In the genomic region with DNA sequence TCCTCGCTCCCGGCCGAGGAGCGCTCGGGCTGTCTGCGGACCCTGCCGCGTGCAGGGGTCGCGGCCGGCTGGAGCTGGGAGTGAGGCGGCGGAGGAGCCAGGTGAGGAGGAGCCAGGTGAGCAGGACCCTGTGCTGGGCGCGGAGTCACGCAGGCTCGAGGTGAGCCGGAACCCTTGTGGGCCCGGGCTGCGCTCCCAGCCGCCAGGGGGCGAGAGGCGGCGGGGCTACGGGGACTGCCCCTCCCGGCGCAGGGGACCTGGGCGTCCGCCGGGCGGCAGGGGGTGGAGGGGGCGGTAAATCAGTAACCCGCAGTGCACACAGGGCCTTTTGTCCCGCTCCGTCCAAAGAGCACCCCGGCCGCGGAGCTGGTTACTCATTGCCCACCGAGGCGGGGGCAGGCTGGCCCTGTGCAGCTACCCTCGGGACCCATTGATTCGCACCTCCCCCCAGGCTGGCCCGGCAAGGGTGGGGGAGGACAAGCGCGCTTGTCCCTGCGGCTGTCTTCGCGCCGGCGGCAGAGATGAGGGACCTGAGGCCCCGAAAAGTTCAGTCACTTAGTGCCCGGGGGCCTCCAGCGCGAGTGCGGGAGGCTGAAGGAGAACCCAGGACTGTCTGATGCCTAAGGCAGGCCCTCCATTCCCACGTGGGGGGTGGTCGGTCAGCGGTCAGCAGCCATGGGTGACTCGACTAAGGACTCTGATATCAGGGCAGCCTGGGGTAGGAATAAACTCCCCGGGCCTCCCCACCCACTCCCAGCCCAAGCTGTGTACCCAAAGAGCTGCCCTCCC, we compare ENCODE assay signal across 8 cellular contexts. TPM values are rescaled to one million over a fixed set of nuclear protein-coding genes. Genes with fewer than 3 reads are reported as not detected.
DNase-seq lines count a peak whose midpoint lies in the region; TF ChIP-seq lines count a peak whose summit lies in the region.

No MANE protein-coding gene starts in this region.

- TF ChIP-seq POLR2A in erythroblast (IDR thresholded peaks at IDR 0.05; ENCODE audit: low read length), result no peak

- H3K9ac ChIP-seq in neuronal stem cell (ENCODE audit: low read depth, low read length, poor library complexity), result peak overlapping the region; percentile 93

- no peak overlapping the region for H4K8ac ChIP-seq in neuronal stem cell (ENCODE audit: low read depth, low read length)

- no peak overlapping the region for H3K4ac ChIP-seq in neuronal stem cell (ENCODE audit: low read length)

- H2BK12ac ChIP-seq in neuronal stem cell (ENCODE audit: low read length), result peak overlapping the region; percentile 16

- H3K27me3 ChIP-seq in neuronal stem cell (ENCODE audit: control insufficient read depth in 3 of 3, insufficient read depth in 3 of 3, low read depth in 1 of 3, low read length in 3 of 3) (peaks cover 0 to 60% (median 6%) of the 10 kb centered on the region in 3 experiments), thymus (ENCODE audit: control insufficient read depth, insufficient read depth) (peaks cover 9% of the 10 kb centered on the region)

- H3K14ac ChIP-seq in neuronal stem cell (ENCODE audit: low read length), result peak overlapping the region; percentile 90

- peak overlapping the region; percentile 85 for H2AFZ ChIP-seq in neuronal stem cell (ENCODE audit: low read length)

- DNase-seq in HCEC 1CT, result peak; percentile 39
- DNase-seq in NCI-H2196 (lab: John Stamatoyannopoulos, UW; ENCODE audit: unreplicated experiment), result peak; percentile 68
- DNase-seq in activated CD8-positive, alpha-beta memory T cell treated with anti-CD3 and anti-CD28 coated beads for 1 hour (ENCODE audit: extremely low read depth in 1 of 2, low read depth in 1 of 2), result peak; percentile 24 to 48
- peak; percentile 67 to 72 for DNase-seq in erythroblast (lab: John Stamatoyannopoulos, UW)
- DNase-seq in neuronal stem cell (ENCODE audit: low spot score), result peak; percentile 36
- no peak for DNase-seq in islet precursor cell

- H3K27ac ChIP-seq in neuronal stem cell (replicated peaks; ENCODE audit: low read length) (no peak overlapping the region), thymus (ENCODE audit: low read depth) (no peak overlapping the region)

- no peak overlapping the region for H2BK5ac ChIP-seq in neuronal stem cell (ENCODE audit: low read length)

- peak overlapping the region; percentile 74 for H2BK120ac ChIP-seq in neuronal stem cell (ENCODE audit: low read depth, low read length)

- peak; percentile 71 for TF ChIP-seq CTCF in GM12873 (IDR thresholded peaks at IDR 0.05; ENCODE audit: insufficient read depth, low read depth, low read length, missing control alignments)

- H2BK15ac ChIP-seq in neuronal stem cell (ENCODE audit: low read length), result no peak overlapping the region

- H3K79me1 ChIP-seq in neuronal stem cell (ENCODE audit: low read depth, low read length), result peaks cover 2% of the 10 kb centered on the region

- no CpG with 5 or more reads among the region's 60 CpGs for WGBS in neuronal stem cell (ENCODE audit: extremely low coverage in 2 of 2, insufficient read length in 2 of 2, insufficient replicate concordance in 1 of 2), 2 donors
- WGBS in thymus, result 5% methylated on average over 60 of the region's 60 CpGs

- H2AK5ac ChIP-seq in neuronal stem cell (ENCODE audit: low read depth, low read length), result peak overlapping the region; percentile 95

- peaks cover 4 to 16% of the 10 kb centered on the region in 2 donors for H3K4me1 ChIP-seq in neuronal stem cell (ENCODE audit: control insufficient read depth in 2 of 2, insufficient read depth in 1 of 2, low read depth in 1 of 2, low read length in 2 of 2)
- H3K4me1 ChIP-seq in thymus (ENCODE audit: control insufficient read depth, insufficient read depth, low read length), result peaks cover 10% of the 10 kb centered on the region

- peak overlapping the region; percentile 99 for H3K23ac ChIP-seq in neuronal stem cell (ENCODE audit: low read depth, low read length, poor library complexity)

- peak overlapping the region; percentile 67 for H3K4me2 ChIP-seq in neuronal stem cell (ENCODE audit: insufficient read depth, low read length, poor library complexity, severe bottlenecking)

- peaks cover 0 to 10% of the 10 kb centered on the region in 2 donors for H3K36me3 ChIP-seq in neuronal stem cell (replicated peaks in 1 of 2; ENCODE audit: control insufficient read depth in 2 of 2, insufficient read depth in 2 of 2, low read length in 2 of 2)
- no peaks in the 10 kb centered on the region for H3K36me3 ChIP-seq in thymus (ENCODE audit: control insufficient read depth, insufficient read depth)

- H3K9me3 ChIP-seq in neuronal stem cell (replicated peaks in 1 of 2; ENCODE audit: control insufficient read depth in 2 of 2, insufficient read depth in 1 of 2, low read depth in 1 of 2, low read length in 2 of 2) (no peaks in the 10 kb centered on the region), thymus (ENCODE audit: control insufficient read depth) (no peaks in the 10 kb centered on the region)

- peak overlapping the region in 1 of 2 donors; percentile 88 for H3K4me3 ChIP-seq in neuronal stem cell (ENCODE audit: low read length in 2 of 2)
- H3K4me3 ChIP-seq in thymus (ENCODE audit: low read length), result peak overlapping the region; percentile 44

- no peak overlapping the region for H4K91ac ChIP-seq in neuronal stem cell (ENCODE audit: low read depth, low read length, poor library complexity)

- H3K18ac ChIP-seq in neuronal stem cell (ENCODE audit: low read length), result peak overlapping the region; percentile 96

RNA-seq across cellular contexts. Expression of a gene that starts 0.4 kb away (rescaled TPM):
- 16.0 TPM for polyA plus RNA-seq in neuronal stem cell (2013, experiment 1 of 2)
- 16.0 TPM for polyA plus RNA-seq in neuronal stem cell (2013, experiment 2 of 2)
- polyA plus RNA-seq in thymus, result 1.7 TPM

RNA-seq across cellular contexts. Expression of a gene that starts 46.5 kb away (rescaled TPM):
- polyA plus RNA-seq in neuronal stem cell (2013, experiment 1 of 2), result 23.2 TPM
- 22.8 TPM for polyA plus RNA-seq in neuronal stem cell (2013, experiment 2 of 2)
- polyA plus RNA-seq in thymus, result 10.9 TPM
